ENCODE assay signal across 8 cellular contexts in the genomic region with DNA sequence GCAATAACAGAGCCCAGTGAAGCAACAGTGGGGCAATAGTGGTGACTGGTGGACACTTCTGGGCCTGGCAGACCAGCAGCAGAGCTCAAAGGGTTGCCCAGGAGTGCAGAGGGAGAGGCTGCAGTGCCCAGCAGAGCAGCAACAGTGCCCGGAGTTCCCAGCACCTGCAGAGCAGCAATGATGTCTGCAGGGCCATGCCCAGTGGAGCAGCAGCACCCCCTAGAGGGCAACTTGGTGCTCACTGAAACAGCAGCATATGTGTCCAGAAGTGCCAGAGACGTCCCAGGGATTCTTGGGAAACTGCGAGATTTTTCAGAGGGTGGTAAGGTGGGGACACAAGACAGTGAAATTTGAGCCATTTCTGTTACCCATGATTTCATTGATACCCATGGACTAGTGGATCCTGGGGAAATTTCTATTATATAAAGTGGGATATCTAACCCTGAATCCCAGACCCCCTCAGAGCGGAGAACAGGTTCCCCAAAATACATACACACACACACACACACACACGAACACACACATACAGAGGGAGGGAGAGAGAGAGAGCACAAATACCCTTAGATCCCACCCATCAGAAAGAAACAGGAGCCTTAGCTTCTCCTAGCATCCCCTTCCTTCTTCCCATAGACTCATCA.
DNase-seq lines count a peak whose midpoint lies in the region; ATAC-seq and TF ChIP-seq lines count a peak whose summit lies in the region.

No MANE protein-coding gene starts in this region.

- H3K79me2 ChIP-seq in smooth muscle cell (ENCODE audit: low read depth), result no peaks in the 10 kb centered on the region

- no peak for ATAC-seq in HG02763 (IDR thresholded peaks at IDR 0.05; ENCODE audit: unreplicated experiment)
- ATAC-seq in GM18519 (IDR thresholded peaks at IDR 0.05; ENCODE audit: low FRiP score, unreplicated experiment), result no peak

- TF ChIP-seq CTCF in LNCaP clone FGC (IDR thresholded peaks at IDR 0.05; ENCODE audit: control insufficient read depth, extremely low read depth, insufficient read depth), result peak; percentile 97
- peak; percentile 78 to 91 (median 84) for TF ChIP-seq CTCF in adrenal gland (IDR thresholded peaks at IDR 0.05)
- TF ChIP-seq CTCF in smooth muscle cell (IDR thresholded peaks at IDR 0.05; ENCODE audit: borderline replicate concordance, insufficient read depth, poor library complexity, severe bottlenecking), result peak; percentile 85

- H4K20me1 ChIP-seq in smooth muscle cell (ENCODE audit: low read depth), result no peaks in the 10 kb centered on the region

- DNase-seq in GDM1 (lab: John Stamatoyannopoulos, UW) (peak; percentile 58), LNCaP clone FGC (ENCODE audit: low read depth) (peak; percentile 21), RPMI8226 (peak; percentile 80), adrenal gland (peak; percentile 73 to 87 (median 83)), hypothalamus (lab: John Stamatoyannopoulos, UW) (peak in 50 of 51 donors; percentile 3 to 84 (median 51)), smooth muscle cell (lab: John Stamatoyannopoulos, UW; ENCODE audit: unreplicated experiment) (peak; percentile 2)

- H3K27me3 ChIP-seq in adrenal gland (no peaks in the 10 kb centered on the region), smooth muscle cell (ENCODE audit: low read depth) (peaks cover 40% of the 10 kb centered on the region)

- no peak for TF ChIP-seq POLR2A in adrenal gland (IDR thresholded peaks at IDR 0.05)

- 20 to 50% (median 21%) methylated on average over 2 to 5 of the region's 5 CpGs for WGBS in adrenal gland, 4 donors
- 36% methylated on average over 5 of the region's 5 CpGs for WGBS in smooth muscle cell (ENCODE audit: low lambda C conversion rate)

- no peak overlapping the region for H3K27ac ChIP-seq in adrenal gland
- H3K27ac ChIP-seq in smooth muscle cell (ENCODE audit: low read depth), result no peak overlapping the region

- H3K4me2 ChIP-seq in smooth muscle cell, result no peak overlapping the region

- H3K9ac ChIP-seq in smooth muscle cell (ENCODE audit: low read depth), result no peak overlapping the region

- H3K4me1 ChIP-seq in adrenal gland (replicated peaks in 1 of 2) (no peaks in the 10 kb centered on the region), smooth muscle cell (ENCODE audit: low read depth) (no peaks in the 10 kb centered on the region)

- H3K4me3 ChIP-seq in LNCaP clone FGC (ENCODE audit: low read depth, low read length) (no peak overlapping the region), adrenal gland (no peak overlapping the region), smooth muscle cell (no peak overlapping the region)

- H3K9me3 ChIP-seq in adrenal gland (replicated peaks in 1 of 3) (no peaks in the 10 kb centered on the region), smooth muscle cell (replicated peaks; ENCODE audit: low read depth) (no peaks in the 10 kb centered on the region)

- intact Hi-C loops in adrenal gland (cut with DNase I), result loop anchor here in 1 of 2 donors (5.0 to 10.0 kb wide), 3 partner anchors 486 to 966 kb away; no protein-coding TSS in a partner anchor

- H3K36me3 ChIP-seq in adrenal gland (replicated peaks in 1 of 2), result no peaks in the 10 kb centered on the region
- no peaks in the 10 kb centered on the region for H3K36me3 ChIP-seq in smooth muscle cell (ENCODE audit: low read depth)

- no peak overlapping the region for H2AFZ ChIP-seq in smooth muscle cell (ENCODE audit: low read depth)

- H3F3A ChIP-seq in smooth muscle cell (ENCODE audit: low read depth), result no peaks in the 10 kb centered on the region

Comparison
In these comparisons a context has a peak if more than half of its experiments do, and no peak if none do; other contexts are left out.
1. DNase-seq: peak in every context shown above with its lines; median percentile 83 in adrenal gland; 80 in RPMI8226; 58 in GDM1; 51 in hypothalamus; 21 in LNCaP clone FGC; 2 in smooth muscle cell.